ENCODE assay signal across 10 cellular contexts in the genomic region with DNA sequence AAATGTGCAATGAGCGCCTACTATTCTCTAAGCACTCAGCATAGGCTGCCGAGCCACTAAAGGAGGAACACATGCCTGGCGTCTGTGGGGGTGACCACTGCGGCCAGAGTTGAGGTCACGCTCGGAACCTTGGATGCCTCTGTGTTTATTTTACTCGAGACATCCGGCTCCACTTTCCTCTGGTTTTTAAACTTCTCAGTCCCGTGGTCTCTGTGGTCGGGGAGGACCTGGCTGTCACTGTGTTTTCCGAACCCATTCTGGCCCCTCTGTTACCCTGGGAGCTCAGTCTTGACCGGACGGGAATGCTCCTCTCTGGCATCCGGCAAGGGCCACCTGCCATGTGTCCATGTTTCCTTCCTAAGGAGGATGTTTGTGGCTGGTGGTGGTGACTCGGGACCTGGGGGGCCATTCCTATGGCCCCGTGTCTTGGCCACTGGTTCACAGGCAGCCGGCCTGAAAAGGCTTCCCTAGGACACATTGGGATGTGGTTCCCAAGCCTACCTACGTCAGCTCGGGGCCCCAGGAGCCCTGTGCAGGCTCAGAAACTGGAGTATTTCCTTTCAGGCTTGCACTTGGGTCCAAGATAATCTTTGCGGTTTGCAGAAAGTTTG. TPM values are rescaled to one million over a fixed set of nuclear protein-coding genes. Genes with fewer than 3 reads are reported as not detected.
A peak's percentile ranks its signal among the peaks of the same experiment; 100 is the strongest.
DNase-seq lines count a peak whose midpoint lies in the region; ATAC-seq and TF ChIP-seq lines count a peak whose summit lies in the region.
"Had no signal": no experiment of that assay in that cellular context is flagged by ENCODE, and none has a peak within 500 bp of the region (broad histone marks: within the 10 kb centered on the region; RNA-seq: fewer than 3 reads in every experiment).

No MANE protein-coding gene starts in this region.

- H3K36me3 ChIP-seq in mesenchymal stem cell (ENCODE audit: control insufficient read depth in 1 of 2, insufficient read depth in 2 of 2, low read depth in 1 of 2, low read length in 2 of 2) = peaks cover 6 to 65% of the 10 kb centered on the region in 2 experiments
- no peaks in the 10 kb centered on the region for H3K36me3 ChIP-seq in upper lobe of right lung
- H3K36me3 ChIP-seq: WERI-Rb-1 had no signal

- H2BK120ac ChIP-seq in mesenchymal stem cell (ENCODE audit: low read depth, low read length) = no peak overlapping the region

- no peak overlapping the region for H3K14ac ChIP-seq in mesenchymal stem cell (ENCODE audit: low read length in 2 of 2)

- H2BK15ac ChIP-seq in mesenchymal stem cell (ENCODE audit: low read depth, poor library complexity, severe bottlenecking) = no peak overlapping the region

- no peak overlapping the region for H3K4me3 ChIP-seq in mesenchymal stem cell (ENCODE audit: insufficient read depth in 1 of 2, low read depth in 1 of 2, low read length in 2 of 2)
- no peak overlapping the region for H3K4me3 ChIP-seq in upper lobe of right lung

- H3K4me1 ChIP-seq in mesenchymal stem cell (ENCODE audit: control insufficient read depth, insufficient read depth, low read depth, low read length) = peaks cover 3% of the 10 kb centered on the region
- no peaks in the 10 kb centered on the region for H3K4me1 ChIP-seq in upper lobe of right lung

- no peak overlapping the region for H3K9ac ChIP-seq in mesenchymal stem cell (ENCODE audit: low read length)

- DNase-seq in activated effector memory CD4-positive, alpha-beta T cell treated with anti-CD3 and anti-CD28 coated beads, Interleukin-2, amount 50 U/mL, for 16 hours = peak; percentile 56
- DNase-seq in activated effector memory CD4-positive, alpha-beta T cell treated with Interleukin-2 at 50 U/mL for 16 hours = no peak
- DNase-seq in mesenchymal stem cell (peak; percentile 75), upper lobe of right lung (peak; percentile 57), NCI-H2107 treated with DMSO at 0.1 percent for 48 hours (lab: John Stamatoyannopoulos, UW; ENCODE audit: unreplicated experiment) (no peak), inferior parietal cortex (ENCODE audit: extremely low spot score) (no peak)
- DNase-seq: WERI-Rb-1 had no signal

- no peak overlapping the region for H2BK5ac ChIP-seq in mesenchymal stem cell (ENCODE audit: low read depth, low read length, poor library complexity, severe bottlenecking)

- H2AK5ac ChIP-seq in mesenchymal stem cell (ENCODE audit: low read length, severe bottlenecking) = no peak overlapping the region

- H3K27me3 ChIP-seq in mesenchymal stem cell (ENCODE audit: control insufficient read depth in 1 of 2, insufficient read depth in 1 of 2, low read length in 2 of 2) (no peaks in the 10 kb centered on the region), upper lobe of right lung (no peaks in the 10 kb centered on the region)

- H3K9me3 ChIP-seq in mesenchymal stem cell (ENCODE audit: control insufficient read depth, low read length) = peaks cover 18% of the 10 kb centered on the region
- peaks cover 10% of the 10 kb centered on the region for H3K9me3 ChIP-seq in upper lobe of right lung

- H3K4me2 ChIP-seq in mesenchymal stem cell (ENCODE audit: low read length, poor library complexity, severe bottlenecking) = no peak overlapping the region

- H3K18ac ChIP-seq in mesenchymal stem cell (ENCODE audit: low read depth in 1 of 2, low read length in 2 of 2) = no peak overlapping the region

- H2AFZ ChIP-seq in mesenchymal stem cell (ENCODE audit: low read depth, low read length) = no peak overlapping the region

- ATAC-seq in upper lobe of right lung (peak; percentile 38), HG03280 (IDR thresholded peaks at IDR 0.05; ENCODE audit: unreplicated experiment) (no peak)

- no peak for TF ChIP-seq CTCF in upper lobe of right lung (IDR thresholded peaks at IDR 0.05)

- H3K27ac ChIP-seq in cingulate gyrus (ENCODE audit: low read depth, low read length) (peak overlapping the region; percentile 23), mesenchymal stem cell (ENCODE audit: low read length, poor library complexity, severe bottlenecking) (no peak overlapping the region), upper lobe of right lung (no peak overlapping the region)
- H3K27ac ChIP-seq: WERI-Rb-1 had no signal

- WGBS in mesenchymal stem cell = 90% methylated on average over 20 of the region's 20 CpGs

- no peak overlapping the region for H2BK12ac ChIP-seq in mesenchymal stem cell (ENCODE audit: low read length in 2 of 2)

- no peak overlapping the region for H3K4ac ChIP-seq in mesenchymal stem cell (ENCODE audit: low read depth in 1 of 2, low read length in 2 of 2)

- no peak overlapping the region for H4K91ac ChIP-seq in mesenchymal stem cell (ENCODE audit: low read length)

- H3K23ac ChIP-seq in mesenchymal stem cell (ENCODE audit: low read length in 2 of 2) = no peak overlapping the region

- intact Hi-C loops in upper lobe of right lung (cut with DNase I) = no loop called here

- no peak overlapping the region for H4K8ac ChIP-seq in mesenchymal stem cell (ENCODE audit: low read length)

- no peaks in the 10 kb centered on the region for H3K79me1 ChIP-seq in mesenchymal stem cell (replicated peaks; ENCODE audit: low read length, poor library complexity, severe bottlenecking)

RNA-seq across cellular contexts. Expression of gene PARVG, which starts 46.7 kb away (rescaled TPM):
- not detected for polyA plus RNA-seq in mesenchymal stem cell (2013, experiment 1 of 2)
- polyA plus RNA-seq in mesenchymal stem cell (2013, experiment 2 of 2) = not detected
- 65.9 TPM for total RNA-seq in upper lobe of right lung
- total RNA-seq: NCI-H460 had no signal

Comparison
In these comparisons a context has a peak if more than half of its experiments do, and no peak if none do; other contexts are left out.
1. DNase-seq: peak in activated effector memory CD4-positive, alpha-beta T cell treated with anti-CD3 and anti-CD28 coated beads, Interleukin-2, amount 50 U/mL, for 16 hours (single experiment), mesenchymal stem cell (single experiment) and upper lobe of right lung (single experiment); none in activated effector memory CD4-positive, alpha-beta T cell treated with Interleukin-2 at 50 U/mL for 16 hours (single experiment), NCI-H2107 treated with DMSO at 0.1 percent for 48 hours (single experiment) and inferior parietal cortex (single experiment).